Comparison of ENCODE assay signal across 1 cellular context in the genomic region with DNA sequence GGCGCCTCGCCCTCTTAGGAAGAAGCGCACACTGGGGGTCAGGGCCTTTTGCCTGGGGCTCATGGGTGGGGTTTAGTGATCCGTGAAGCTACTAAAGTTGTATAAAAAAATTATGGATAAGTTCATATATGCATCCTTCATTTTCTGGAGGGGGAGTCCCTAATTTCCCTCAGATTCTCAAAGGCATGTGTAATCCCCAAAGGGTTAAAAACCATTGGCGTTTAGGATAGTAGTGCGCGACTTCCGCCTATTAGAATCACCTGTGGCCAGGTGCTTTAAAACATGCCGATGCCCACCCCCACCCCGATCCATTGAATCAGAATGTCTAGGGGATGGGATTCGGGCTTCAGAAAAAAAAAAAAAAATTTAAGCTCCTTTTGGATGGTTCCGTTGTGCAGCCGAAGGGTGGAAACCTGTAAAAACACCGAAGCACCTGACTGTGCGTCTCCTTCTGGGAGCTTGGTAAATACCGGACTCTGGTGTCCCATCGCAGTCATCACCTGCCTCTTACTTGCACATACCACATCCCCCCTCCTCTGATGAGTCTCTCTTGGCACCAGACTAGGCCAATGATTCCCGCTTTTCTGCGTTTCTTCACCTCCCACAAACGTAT.
TF ChIP-seq lines count a peak whose summit lies in the region.

No MANE protein-coding gene starts in this region.

TF ChIP-seq in neural cell, 6 proteins besides CTCF, POLR2A, EP300 and RAD21 (continued from another document):
- TF ChIP-seq, protein P1, sequence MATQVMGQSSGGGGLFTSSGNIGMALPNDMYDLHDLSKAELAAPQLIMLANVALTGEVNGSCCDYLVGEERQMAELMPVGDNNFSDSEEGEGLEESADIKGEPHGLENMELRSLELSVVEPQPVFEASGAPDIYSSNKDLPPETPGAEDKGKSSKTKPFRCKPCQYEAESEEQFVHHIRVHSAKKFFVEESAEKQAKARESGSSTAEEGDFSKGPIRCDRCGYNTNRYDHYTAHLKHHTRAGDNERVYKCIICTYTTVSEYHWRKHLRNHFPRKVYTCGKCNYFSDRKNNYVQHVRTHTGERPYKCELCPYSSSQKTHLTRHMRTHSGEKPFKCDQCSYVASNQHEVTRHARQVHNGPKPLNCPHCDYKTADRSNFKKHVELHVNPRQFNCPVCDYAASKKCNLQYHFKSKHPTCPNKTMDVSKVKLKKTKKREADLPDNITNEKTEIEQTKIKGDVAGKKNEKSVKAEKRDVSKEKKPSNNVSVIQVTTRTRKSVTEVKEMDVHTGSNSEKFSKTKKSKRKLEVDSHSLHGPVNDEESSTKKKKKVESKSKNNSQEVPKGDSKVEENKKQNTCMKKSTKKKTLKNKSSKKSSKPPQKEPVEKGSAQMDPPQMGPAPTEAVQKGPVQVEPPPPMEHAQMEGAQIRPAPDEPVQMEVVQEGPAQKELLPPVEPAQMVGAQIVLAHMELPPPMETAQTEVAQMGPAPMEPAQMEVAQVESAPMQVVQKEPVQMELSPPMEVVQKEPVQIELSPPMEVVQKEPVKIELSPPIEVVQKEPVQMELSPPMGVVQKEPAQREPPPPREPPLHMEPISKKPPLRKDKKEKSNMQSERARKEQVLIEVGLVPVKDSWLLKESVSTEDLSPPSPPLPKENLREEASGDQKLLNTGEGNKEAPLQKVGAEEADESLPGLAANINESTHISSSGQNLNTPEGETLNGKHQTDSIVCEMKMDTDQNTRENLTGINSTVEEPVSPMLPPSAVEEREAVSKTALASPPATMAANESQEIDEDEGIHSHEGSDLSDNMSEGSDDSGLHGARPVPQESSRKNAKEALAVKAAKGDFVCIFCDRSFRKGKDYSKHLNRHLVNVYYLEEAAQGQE (IDR thresholded peaks at IDR 0.05; ENCODE audit: borderline replicate concordance) = no peak
- TF ChIP-seq MXI1 (conservative IDR thresholded peaks at IDR 0.05; ENCODE audit: poor library complexity, severe bottlenecking) = peak; percentile 19
TF ChIP-seq in neural cell: peak in this region for 1.
